ENCODE assay signal across 21 cellular contexts in the genomic region with DNA sequence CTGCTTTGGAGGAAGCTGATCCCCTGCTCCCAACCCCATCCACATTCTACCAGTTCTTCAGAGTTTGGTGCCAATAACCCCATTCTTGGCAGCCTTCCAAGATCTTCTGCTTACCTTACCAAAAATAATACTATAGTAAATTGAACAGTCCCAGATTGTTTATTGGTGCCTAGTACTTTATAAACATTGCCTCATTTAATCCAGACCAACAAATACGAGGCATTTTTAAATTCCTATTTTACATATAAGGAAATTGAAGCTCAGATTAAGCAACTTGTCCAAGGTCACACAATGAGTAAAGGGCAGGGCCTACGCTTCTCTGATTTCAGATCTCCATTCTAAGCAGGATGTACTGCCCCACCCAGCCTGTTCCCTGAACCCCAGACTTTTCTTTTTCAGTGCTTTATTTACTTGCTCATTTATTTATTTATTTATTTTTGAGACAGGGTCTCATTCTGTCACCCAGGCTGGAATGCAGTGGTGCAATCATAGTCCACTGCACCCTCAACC. TPM values are rescaled to one million over a fixed set of nuclear protein-coding genes. Genes with fewer than 3 reads are reported as not detected.
DNase-seq lines count a peak whose midpoint lies in the region; FAIRE-seq and TF ChIP-seq lines count a peak whose summit lies in the region.
"Had no signal": no experiment of that assay in that cellular context is flagged by ENCODE, and none has a peak within 500 bp of the region (broad histone marks: within the 10 kb centered on the region; RNA-seq: fewer than 3 reads in every experiment).

No MANE protein-coding gene starts in this region.

- TF ChIP-seq CTCF in kidney (IDR thresholded peaks at IDR 0.05; ENCODE audit: borderline replicate concordance, extremely low read depth, insufficient read depth): no peak

- no peaks in the 10 kb centered on the region for H3K36me3 Mint-ChIP-seq in activated CD4-positive, alpha-beta memory T cell treated with anti-CD3 and anti-CD28 coated beads, Interleukin-2, amount 10 ng/mL, durations not matched to agents 7 days and 5 days (ENCODE audit: low read depth)
- H3K36me3 Mint-ChIP-seq: activated CD8-positive, alpha-beta memory T cell treated with anti-CD3 and anti-CD28 coated beads, Interleukin-2, amount 10 ng/mL, durations not matched to agents 7 days and 5 days; activated naive CD4-positive, alpha-beta T cell treated with anti-CD3 and anti-CD28 coated beads, Interleukin-2, amount 50 U/mL, for 24 hours; WTC11 had no signal

- H3K27me3 Mint-ChIP-seq in activated CD4-positive, alpha-beta memory T cell treated with anti-CD3 and anti-CD28 coated beads, Interleukin-2, amount 10 ng/mL, durations not matched to agents 7 days and 5 days: peaks cover 19% of the 10 kb centered on the region
- H3K27me3 Mint-ChIP-seq: activated naive CD4-positive, alpha-beta T cell treated with anti-CD3 and anti-CD28 coated beads, Interleukin-2, amount 50 U/mL, for 24 hours had no signal

- intact Hi-C loops in kidney (cut with DNase I): no loop called here

- no peaks in the 10 kb centered on the region for H3K9me3 Mint-ChIP-seq in activated CD4-positive, alpha-beta memory T cell treated with anti-CD3 and anti-CD28 coated beads, Interleukin-2, amount 10 ng/mL, durations not matched to agents 7 days and 5 days
- H3K9me3 Mint-ChIP-seq: activated naive CD4-positive, alpha-beta T cell treated with anti-CD3 and anti-CD28 coated beads, Interleukin-2, amount 50 U/mL, for 24 hours; WTC11 had no signal

- no peak overlapping the region for H3K4me3 Mint-ChIP-seq in activated CD4-positive, alpha-beta memory T cell treated with anti-CD3 and anti-CD28 coated beads, Interleukin-2, amount 10 ng/mL, durations not matched to agents 7 days and 5 days
- H3K4me3 Mint-ChIP-seq: activated CD8-positive, alpha-beta memory T cell treated with anti-CD3 and anti-CD28 coated beads, Interleukin-2, amount 10 ng/mL, durations not matched to agents 7 days and 5 days; activated naive CD4-positive, alpha-beta T cell treated with anti-CD3 and anti-CD28 coated beads, Interleukin-2, amount 50 U/mL, for 24 hours; B cell; WTC11 had no signal

- no peak overlapping the region for H3K9ac ChIP-seq in kidney (ENCODE audit: low read length in 2 of 2)
- H3K9ac ChIP-seq: parathyroid adenoma had no signal

- H3K4me1 Mint-ChIP-seq in activated CD4-positive, alpha-beta memory T cell treated with anti-CD3 and anti-CD28 coated beads, Interleukin-2, amount 10 ng/mL, durations not matched to agents 7 days and 5 days: no peaks in the 10 kb centered on the region
- H3K4me1 Mint-ChIP-seq: activated CD8-positive, alpha-beta memory T cell treated with anti-CD3 and anti-CD28 coated beads, Interleukin-2, amount 10 ng/mL, durations not matched to agents 7 days and 5 days; activated naive CD4-positive, alpha-beta T cell treated with anti-CD3 and anti-CD28 coated beads, Interleukin-2, amount 50 U/mL, for 24 hours; B cell had no signal

- FAIRE-seq in kidney (lab: Jason Lieb, UNC): no peak

- H3K36me3 ChIP-seq in kidney (ENCODE audit: control insufficient read depth in 1 of 2, insufficient read depth in 2 of 2, low read length in 2 of 2): no peaks in the 10 kb centered on the region
- H3K36me3 ChIP-seq: spleen had no signal

- POLR2A ChIA-PET in activated CD4-positive, alpha-beta memory T cell treated with anti-CD3 and anti-CD28 coated beads, Interleukin-2, amount 10 ng/mL, durations not matched to agents 7 days and 5 days (lab: Charles Lee): no interaction called here

- no peak overlapping the region for H3K27ac Mint-ChIP-seq in activated CD4-positive, alpha-beta memory T cell treated with anti-CD3 and anti-CD28 coated beads, Interleukin-2, amount 10 ng/mL, durations not matched to agents 7 days and 5 days
- H3K27ac Mint-ChIP-seq: activated CD8-positive, alpha-beta memory T cell treated with anti-CD3 and anti-CD28 coated beads, Interleukin-2, amount 10 ng/mL, durations not matched to agents 7 days and 5 days; activated naive CD4-positive, alpha-beta T cell treated with anti-CD3 and anti-CD28 coated beads, Interleukin-2, amount 50 U/mL, for 24 hours; B cell; WTC11 had no signal

- no peaks in the 10 kb centered on the region for H3K9me3 ChIP-seq in kidney (ENCODE audit: control insufficient read depth in 1 of 2, low read length in 2 of 2)
- H3K9me3 ChIP-seq: spleen had no signal

- H3K27ac ChIP-seq in kidney (ENCODE audit: low read depth in 2 of 2, low read length in 2 of 2): no peak overlapping the region
- H3K27ac ChIP-seq: hepatocyte, parathyroid adenoma, spleen had no signal

- CTCF ChIA-PET in activated CD4-positive, alpha-beta memory T cell treated with anti-CD3 and anti-CD28 coated beads, Interleukin-2, amount 10 ng/mL, durations not matched to agents 7 days and 5 days (lab: Charles Lee): no interaction called here

- DNase-seq in DMS53 (lab: John Stamatoyannopoulos, UW): peak; percentile 41
- peak; percentile 70 for DNase-seq in NCI-H146 (lab: John Stamatoyannopoulos, UW)
- DNase-seq in NCI-H69 (lab: John Stamatoyannopoulos, UW): peak; percentile 91
- DNase-seq in kidney: peak; percentile 4
- no peak for DNase-seq in activated CD4-positive, CD25-positive, alpha-beta regulatory T cell (lab: John Stamatoyannopoulos, UW)
- no peak for DNase-seq in HK-2 (ENCODE audit: unreplicated experiment)
- no peak for DNase-seq in activated CD4-positive, alpha-beta memory T cell treated with anti-CD3 and anti-CD28 coated beads, Interleukin-2, amount 10 ng/mL, durations not matched to agents 7 days and 5 days
- DNase-seq in nucleus accumbens (lab: John Stamatoyannopoulos, UW): no peak
- DNase-seq: activated CD8-positive, alpha-beta memory T cell treated with anti-CD3 and anti-CD28 coated beads, Interleukin-2, amount 10 ng/mL, durations not matched to agents 7 days and 5 days; DND-41; HCEC 1CT; KG1; kidney glomerular epithelial cell; stimulated activated naive CD8-positive, alpha-beta T cell treated with anti-CD3 and anti-CD28 coated beads, Interleukin-15, Interleukin-2, amounts not matched to agents 100 U/mL and 50 U/mL, for 24 hours had no signal

- no peak overlapping the region for H3K4me3 ChIP-seq in kidney (ENCODE audit: low read length in 2 of 2)
- H3K4me3 ChIP-seq: hepatocyte, spleen had no signal

- H3K4me1 ChIP-seq in kidney (ENCODE audit: control insufficient read depth in 1 of 2, insufficient read depth in 1 of 2, low read depth in 1 of 2, low read length in 2 of 2): no peaks in the 10 kb centered on the region
- H3K4me1 ChIP-seq: parathyroid adenoma had no signal

RNA-seq across cellular contexts. Expression of a gene that starts 33.0 kb away (rescaled TPM):
- total RNA-seq in kidney: 3.7 TPM
- polyA plus RNA-seq in kidney (ENCODE audit: insufficient read depth, low read depth, low replicate concordance): 12.5 TPM
- under 1 TPM; 0.28 to 0.43 TPM for total RNA-seq in activated CD4-positive, alpha-beta memory T cell treated with anti-CD3 and anti-CD28 coated beads, Interleukin-2, amount 10 ng/mL, durations not matched to agents 7 days and 5 days
- total RNA-seq: fibroblast of lung had no signal

Comparison
In these comparisons a context has a peak if more than half of its experiments do, and no peak if none do; other contexts are left out.
1. DNase-seq: peak in DMS53 (single experiment), NCI-H146 (single experiment), NCI-H69 (single experiment) and kidney (single experiment); none in activated CD4-positive, CD25-positive, alpha-beta regulatory T cell (0 of 4), HK-2 (single experiment), activated CD4-positive, alpha-beta memory T cell treated with anti-CD3 and anti-CD28 coated beads, Interleukin-2, amount 10 ng/mL, durations not matched to agents 7 days and 5 days (single experiment) and nucleus accumbens (0 of 56).